ENCODE assay signal across 27 cellular contexts in genomic region chr13:101209206-101209893, GRCh38.
DNase-seq lines count a peak whose midpoint lies in the region; ATAC-seq, FAIRE-seq and TF ChIP-seq lines count a peak whose summit lies in the region.
"Had no signal": no experiment of that assay in that cellular context is flagged by ENCODE, and none has a peak within 500 bp of the region (broad histone marks: within the 10 kb centered on the region; RNA-seq: fewer than 3 reads in every experiment).

No MANE protein-coding gene starts in this region.

- no peaks in the 10 kb centered on the region for H3K9me3 ChIP-seq in RWPE2 (ENCODE audit: severe bottlenecking)
- H3K9me3 ChIP-seq in kidney (ENCODE audit: control insufficient read depth in 1 of 2, low read length in 2 of 2): no peaks in the 10 kb centered on the region
- H3K9me3 ChIP-seq: A549 had no signal

- TF ChIP-seq CTCF in RWPE2 (IDR thresholded peaks at IDR 0.05; ENCODE audit: poor library complexity, severe bottlenecking) (no peak), epithelial cell of esophagus (IDR thresholded peaks at IDR 0.05; ENCODE audit: insufficient read depth, low read depth, low read length, missing control alignments) (no peak), kidney (IDR thresholded peaks at IDR 0.05; ENCODE audit: borderline replicate concordance, extremely low read depth, insufficient read depth) (no peak)

- peaks cover 32% of the 10 kb centered on the region for H3K4me1 ChIP-seq in RWPE2 (ENCODE audit: insufficient read depth, poor library complexity, severe bottlenecking)
- H3K4me1 ChIP-seq in kidney (ENCODE audit: control insufficient read depth in 1 of 2, insufficient read depth in 1 of 2, low read depth in 1 of 2, low read length in 2 of 2): no peaks in the 10 kb centered on the region

- H3K27me3 ChIP-seq in RWPE2 (ENCODE audit: insufficient read depth, poor library complexity, severe bottlenecking): no peaks in the 10 kb centered on the region
- H3K27me3 ChIP-seq: BLaER1 treated with 17β-estradiol and CSF1 and Interleukin-3, amounts not matched to agents 10 nM and 100 nM had no signal

- H3K9ac ChIP-seq in kidney (ENCODE audit: low read length in 2 of 2): no peak overlapping the region
- H3K9ac ChIP-seq: BLaER1 treated with 17β-estradiol and CSF1 and Interleukin-3, amounts not matched to agents 10 nM and 100 nM had no signal

- H3K27ac ChIP-seq in RWPE2 (ENCODE audit: poor library complexity, severe bottlenecking) (peak overlapping the region; percentile 68), kidney (ENCODE audit: low read depth in 2 of 2, low read length in 2 of 2) (no peak overlapping the region)
- H3K27ac ChIP-seq: BLaER1 treated with 17β-estradiol and CSF1 and Interleukin-3, amounts not matched to agents 10 nM and 100 nM; SK-N-MC had no signal

- FAIRE-seq in kidney (lab: Jason Lieb, UNC): no peak
- FAIRE-seq: A549, GM12891, GM19239, HTR-8/SVneo, K562 had no signal

- DNase-seq in DMS79 treated with DMSO at 0.1 percent for 48 hours (lab: John Stamatoyannopoulos, UW) (peak; percentile 98), HPDE6-E6E7 (ENCODE audit: extremely low spot score) (peak; percentile 34), RWPE2 (ENCODE audit: low spot score) (no peak), epithelial cell of esophagus (ENCODE audit: low read depth) (peak; percentile 77), kidney (no peak)
- DNase-seq: AML-193; CD4-positive, alpha-beta memory T cell; COR-L47; DMS53; EL; GF-D8; MM.1S; NCI-H2029 treated with DMSO at 0.1 percent for 48 hours; NCI-H524; NCI-H748 treated with DMSO at 0.1 percent for 48 hours; SIG-M5; T-helper 2 cell had no signal

- H3K4me3 ChIP-seq in RWPE2 (ENCODE audit: severe bottlenecking): no peak overlapping the region
- H3K4me3 ChIP-seq in epithelial cell of esophagus (ENCODE audit: low read length): no peak overlapping the region
- no peak overlapping the region for H3K4me3 ChIP-seq in kidney (ENCODE audit: low read length in 2 of 2)
- H3K4me3 ChIP-seq: A549; BLaER1 treated with 17β-estradiol and CSF1 and Interleukin-3, amounts not matched to agents 10 nM and 100 nM; K562; SK-N-MC had no signal

- intact Hi-C loops in kidney (cut with DNase I): no loop called here

- ATAC-seq in RWPE2 (ENCODE audit: low read depth) (peak; percentile 63; the same call in 1 of the 3 replicates), GM19455 (IDR thresholded peaks at IDR 0.05; ENCODE audit: unreplicated experiment) (no peak), HG03025 (IDR thresholded peaks at IDR 0.05; ENCODE audit: low FRiP score, unreplicated experiment) (no peak), HG03521 (IDR thresholded peaks at IDR 0.05; ENCODE audit: unreplicated experiment) (no peak)
- ATAC-seq: A549, K562 had no signal

- H3K36me3 ChIP-seq in RWPE2 (ENCODE audit: low read depth) (no peaks in the 10 kb centered on the region), kidney (ENCODE audit: control insufficient read depth in 1 of 2, insufficient read depth in 2 of 2, low read length in 2 of 2) (no peaks in the 10 kb centered on the region)
- H3K36me3 ChIP-seq: BLaER1 treated with 17β-estradiol and CSF1 and Interleukin-3, amounts not matched to agents 10 nM and 100 nM had no signal

Comparison
In these comparisons a context has a peak if more than half of its experiments do, and no peak if none do; other contexts are left out.
1. DNase-seq: peak in DMS79 treated with DMSO at 0.1 percent for 48 hours (single experiment), HPDE6-E6E7 (single experiment) and epithelial cell of esophagus (single experiment); none in RWPE2 (single experiment) and kidney (single experiment).